Comparison of ENCODE assay signal across 1 cellular context in the genomic region with DNA sequence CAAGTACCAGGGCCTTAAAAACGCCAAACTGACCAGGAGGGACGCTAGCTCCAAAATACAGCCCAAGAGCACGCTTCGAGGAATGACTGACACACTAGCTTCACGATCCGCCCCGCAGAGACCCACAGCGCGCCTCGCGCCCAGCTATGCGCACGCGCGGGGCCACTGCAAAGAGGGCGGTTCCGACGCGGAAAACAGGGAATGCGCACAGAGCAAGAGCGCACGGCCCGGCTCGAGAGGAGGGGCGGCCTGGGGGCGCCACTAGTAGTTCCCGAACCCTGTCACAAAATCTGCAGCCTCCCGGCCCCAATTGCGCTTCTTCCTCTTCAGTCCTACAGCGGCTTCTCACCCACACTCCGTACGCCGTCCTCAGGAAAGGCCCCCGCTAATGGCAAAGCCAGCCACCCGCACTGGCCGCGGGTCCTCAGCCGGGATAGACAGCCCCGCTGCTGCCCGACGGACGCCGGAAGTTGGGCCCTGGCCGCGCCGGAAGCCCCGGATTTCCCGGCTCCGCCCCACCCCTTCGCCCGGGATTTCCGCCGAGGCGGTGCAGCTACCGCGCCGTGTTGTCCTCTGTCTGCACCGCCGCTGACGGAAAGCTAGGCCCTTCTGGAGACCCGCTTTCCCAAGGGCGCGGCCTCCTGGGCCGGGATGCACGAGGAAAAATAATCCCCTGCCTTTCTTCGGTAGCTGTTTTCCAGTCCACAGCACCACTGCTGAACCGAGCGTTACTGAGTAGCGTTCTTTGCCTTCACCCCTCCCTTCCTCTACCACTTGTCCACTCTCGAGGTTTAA.
TF ChIP-seq lines count a peak whose summit lies in the region.

TSS of gene HDHD2 (minus strand) at position 472 of the 795 bp plus-strand sequence. CDS start 14,061 bp downstream, outside the sequence.

TF ChIP-seq in HepG2, 621 proteins besides CTCF, POLR2A, EP300 and RAD21 (continued from another document and continues in another):
- TF ChIP-seq, protein P1, sequence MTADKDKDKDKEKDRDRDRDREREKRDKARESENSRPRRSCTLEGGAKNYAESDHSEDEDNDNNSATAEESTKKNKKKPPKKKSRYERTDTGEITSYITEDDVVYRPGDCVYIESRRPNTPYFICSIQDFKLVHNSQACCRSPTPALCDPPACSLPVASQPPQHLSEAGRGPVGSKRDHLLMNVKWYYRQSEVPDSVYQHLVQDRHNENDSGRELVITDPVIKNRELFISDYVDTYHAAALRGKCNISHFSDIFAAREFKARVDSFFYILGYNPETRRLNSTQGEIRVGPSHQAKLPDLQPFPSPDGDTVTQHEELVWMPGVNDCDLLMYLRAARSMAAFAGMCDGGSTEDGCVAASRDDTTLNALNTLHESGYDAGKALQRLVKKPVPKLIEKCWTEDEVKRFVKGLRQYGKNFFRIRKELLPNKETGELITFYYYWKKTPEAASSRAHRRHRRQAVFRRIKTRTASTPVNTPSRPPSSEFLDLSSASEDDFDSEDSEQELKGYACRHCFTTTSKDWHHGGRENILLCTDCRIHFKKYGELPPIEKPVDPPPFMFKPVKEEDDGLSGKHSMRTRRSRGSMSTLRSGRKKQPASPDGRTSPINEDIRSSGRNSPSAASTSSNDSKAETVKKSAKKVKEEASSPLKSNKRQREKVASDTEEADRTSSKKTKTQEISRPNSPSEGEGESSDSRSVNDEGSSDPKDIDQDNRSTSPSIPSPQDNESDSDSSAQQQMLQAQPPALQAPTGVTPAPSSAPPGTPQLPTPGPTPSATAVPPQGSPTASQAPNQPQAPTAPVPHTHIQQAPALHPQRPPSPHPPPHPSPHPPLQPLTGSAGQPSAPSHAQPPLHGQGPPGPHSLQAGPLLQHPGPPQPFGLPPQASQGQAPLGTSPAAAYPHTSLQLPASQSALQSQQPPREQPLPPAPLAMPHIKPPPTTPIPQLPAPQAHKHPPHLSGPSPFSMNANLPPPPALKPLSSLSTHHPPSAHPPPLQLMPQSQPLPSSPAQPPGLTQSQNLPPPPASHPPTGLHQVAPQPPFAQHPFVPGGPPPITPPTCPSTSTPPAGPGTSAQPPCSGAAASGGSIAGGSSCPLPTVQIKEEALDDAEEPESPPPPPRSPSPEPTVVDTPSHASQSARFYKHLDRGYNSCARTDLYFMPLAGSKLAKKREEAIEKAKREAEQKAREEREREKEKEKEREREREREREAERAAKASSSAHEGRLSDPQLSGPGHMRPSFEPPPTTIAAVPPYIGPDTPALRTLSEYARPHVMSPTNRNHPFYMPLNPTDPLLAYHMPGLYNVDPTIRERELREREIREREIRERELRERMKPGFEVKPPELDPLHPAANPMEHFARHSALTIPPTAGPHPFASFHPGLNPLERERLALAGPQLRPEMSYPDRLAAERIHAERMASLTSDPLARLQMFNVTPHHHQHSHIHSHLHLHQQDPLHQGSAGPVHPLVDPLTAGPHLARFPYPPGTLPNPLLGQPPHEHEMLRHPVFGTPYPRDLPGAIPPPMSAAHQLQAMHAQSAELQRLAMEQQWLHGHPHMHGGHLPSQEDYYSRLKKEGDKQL (CRISPR knock-in tag; IDR thresholded peaks at IDR 0.05; ENCODE audit: low read depth): peak; percentile 10; the same call in 1 of the 2 replicates
- TF ChIP-seq ZNF780A (CRISPR knock-in tag; IDR thresholded peaks at IDR 0.05) (no peak; the same call in 1 of the 2 replicates), ZNF33B (CRISPR knock-in tag; IDR thresholded peaks at IDR 0.05) (no peak), FOXJ3 (CRISPR knock-in tag; IDR thresholded peaks at IDR 0.05; ENCODE audit: borderline replicate concordance) (peak; percentile 27; the same call in 1 of the 2 replicates), YEATS4 (CRISPR knock-in tag; IDR thresholded peaks at IDR 0.05; ENCODE audit: borderline replicate concordance) (no peak; the same call in none of the 2 replicates), KLF9 (CRISPR knock-in tag; IDR thresholded peaks at IDR 0.05; ENCODE audit: low read depth) (no peak), ZC3H13 (CRISPR knock-in tag; IDR thresholded peaks at IDR 0.05) (peak; percentile 9; the same call in 1 of the 2 replicates), TOPORS (CRISPR knock-in tag; IDR thresholded peaks at IDR 0.05) (no peak), BRCA1 (CRISPR knock-in tag; IDR thresholded peaks at IDR 0.05) (no peak), ZNF572 (CRISPR knock-in tag; IDR thresholded peaks at IDR 0.05) (no peak), ZNF619 (CRISPR knock-in tag; IDR thresholded peaks at IDR 0.05) (peak; percentile 85), ZMYM2 (CRISPR knock-in tag; IDR thresholded peaks at IDR 0.05) (no peak), DRAP1 (CRISPR knock-in tag; IDR thresholded peaks at IDR 0.05) (no peak; the same call in 1 of the 2 replicates), NFRKB (IDR thresholded peaks at IDR 0.05) (no peak), SRSF1 (optimal IDR thresholded peaks at IDR 0.05; ENCODE audit: low read depth, low read length) (peak; percentile 89), ZBTB26 (CRISPR knock-in tag; IDR thresholded peaks at IDR 0.05; ENCODE audit: borderline replicate concordance) (peak; percentile 10; the same call in 1 of the 2 replicates), BHLHE40 (IDR thresholded peaks at IDR 0.05; ENCODE audit: low read length) (no peak), ZSCAN29 (CRISPR knock-in tag; conservative IDR thresholded peaks at IDR 0.05) (no peak), ZNF782 (CRISPR knock-in tag; IDR thresholded peaks at IDR 0.05; ENCODE audit: borderline replicate concordance) (no peak), LBX2 (CRISPR knock-in tag; IDR thresholded peaks at IDR 0.05; ENCODE audit: borderline replicate concordance) (peak; percentile 79; the same call in 1 of the 2 replicates), KAT2B (IDR thresholded peaks at IDR 0.05; ENCODE audit: borderline replicate concordance, low read depth, low read length) (no peak), KLF12 (CRISPR knock-in tag; IDR thresholded peaks at IDR 0.05; ENCODE audit: borderline replicate concordance) (peak; percentile 91; the same call in 1 of the 2 replicates), ZNF562 (CRISPR knock-in tag; IDR thresholded peaks at IDR 0.05; ENCODE audit: borderline replicate concordance) (no peak), TRIM24 (CRISPR knock-in tag; IDR thresholded peaks at IDR 0.05) (no peak), ZMYM4 (CRISPR knock-in tag; IDR thresholded peaks at IDR 0.05) (peak; percentile 29; the same call in 1 of the 2 replicates), THAP11 (CRISPR knock-in tag; IDR thresholded peaks at IDR 0.05) (peak; percentile 83), ZNF260 (CRISPR knock-in tag; IDR thresholded peaks at IDR 0.05; ENCODE audit: borderline replicate concordance, low read depth) (no peak; the same call in 1 of the 2 replicates), NR2F6 (IDR thresholded peaks at IDR 0.05) (no peak), NR2F6 (CRISPR knock-in tag; IDR thresholded peaks at IDR 0.05) (no peak; the same call in 1 of the 2 replicates), KLF11 (CRISPR knock-in tag; IDR thresholded peaks at IDR 0.05) (no peak), SMAD9 (CRISPR knock-in tag; IDR thresholded peaks at IDR 0.05) (no peak), ZNF784 (CRISPR knock-in tag; IDR thresholded peaks at IDR 0.05; ENCODE audit: borderline replicate concordance) (peak; percentile 55; the same call in 1 of the 2 replicates), MBNL3 (CRISPR knock-in tag; conservative IDR thresholded peaks at IDR 0.05) (no peak), ZNF670 (CRISPR knock-in tag; IDR thresholded peaks at IDR 0.05; ENCODE audit: borderline replicate concordance) (peak; percentile 77; the same call in 1 of the 2 replicates), KMT2B (CRISPR knock-in tag; IDR thresholded peaks at IDR 0.05) (peak; percentile 89; the same call in 1 of the 2 replicates), ZNF556 (CRISPR knock-in tag; IDR thresholded peaks at IDR 0.05; ENCODE audit: borderline replicate concordance) (no peak; the same call in 1 of the 2 replicates), ZSCAN20 (CRISPR knock-in tag; IDR thresholded peaks at IDR 0.05; ENCODE audit: borderline replicate concordance) (no peak), AGO2 (optimal IDR thresholded peaks at IDR 0.05; ENCODE audit: low read depth, low read length) (peak; percentile 92)
- TF ChIP-seq, protein P2, sequence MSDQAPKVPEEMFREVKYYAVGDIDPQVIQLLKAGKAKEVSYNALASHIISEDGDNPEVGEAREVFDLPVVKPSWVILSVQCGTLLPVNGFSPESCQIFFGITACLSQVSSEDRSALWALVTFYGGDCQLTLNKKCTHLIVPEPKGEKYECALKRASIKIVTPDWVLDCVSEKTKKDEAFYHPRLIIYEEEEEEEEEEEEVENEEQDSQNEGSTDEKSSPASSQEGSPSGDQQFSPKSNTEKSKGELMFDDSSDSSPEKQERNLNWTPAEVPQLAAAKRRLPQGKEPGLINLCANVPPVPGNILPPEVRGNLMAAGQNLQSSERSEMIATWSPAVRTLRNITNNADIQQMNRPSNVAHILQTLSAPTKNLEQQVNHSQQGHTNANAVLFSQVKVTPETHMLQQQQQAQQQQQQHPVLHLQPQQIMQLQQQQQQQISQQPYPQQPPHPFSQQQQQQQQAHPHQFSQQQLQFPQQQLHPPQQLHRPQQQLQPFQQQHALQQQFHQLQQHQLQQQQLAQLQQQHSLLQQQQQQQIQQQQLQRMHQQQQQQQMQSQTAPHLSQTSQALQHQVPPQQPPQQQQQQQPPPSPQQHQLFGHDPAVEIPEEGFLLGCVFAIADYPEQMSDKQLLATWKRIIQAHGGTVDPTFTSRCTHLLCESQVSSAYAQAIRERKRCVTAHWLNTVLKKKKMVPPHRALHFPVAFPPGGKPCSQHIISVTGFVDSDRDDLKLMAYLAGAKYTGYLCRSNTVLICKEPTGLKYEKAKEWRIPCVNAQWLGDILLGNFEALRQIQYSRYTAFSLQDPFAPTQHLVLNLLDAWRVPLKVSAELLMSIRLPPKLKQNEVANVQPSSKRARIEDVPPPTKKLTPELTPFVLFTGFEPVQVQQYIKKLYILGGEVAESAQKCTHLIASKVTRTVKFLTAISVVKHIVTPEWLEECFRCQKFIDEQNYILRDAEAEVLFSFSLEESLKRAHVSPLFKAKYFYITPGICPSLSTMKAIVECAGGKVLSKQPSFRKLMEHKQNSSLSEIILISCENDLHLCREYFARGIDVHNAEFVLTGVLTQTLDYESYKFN (CRISPR knock-in tag; conservative IDR thresholded peaks at IDR 0.05): no peak
- TF ChIP-seq, protein P3, sequence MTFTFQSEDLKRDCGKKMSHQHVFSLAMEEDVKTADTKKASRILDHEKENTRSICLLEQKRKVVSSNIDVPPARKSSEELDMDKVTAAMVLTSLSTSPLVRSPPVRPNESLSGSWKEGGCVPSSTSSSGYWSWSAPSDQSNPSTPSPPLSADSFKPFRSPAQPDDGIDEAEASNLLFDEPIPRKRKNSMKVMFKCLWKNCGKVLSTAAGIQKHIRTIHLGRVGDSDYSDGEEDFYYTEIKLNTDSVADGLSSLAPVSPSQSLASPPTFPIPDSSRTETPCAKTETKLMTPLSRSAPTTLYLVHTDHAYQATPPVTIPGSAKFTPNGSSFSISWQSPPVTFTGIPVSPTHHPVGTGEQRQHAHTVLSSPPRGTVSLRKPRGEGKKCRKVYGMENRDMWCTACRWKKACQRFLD (CRISPR knock-in tag; IDR thresholded peaks at IDR 0.05; ENCODE audit: borderline replicate concordance): no peak
- TF ChIP-seq, protein P4, sequence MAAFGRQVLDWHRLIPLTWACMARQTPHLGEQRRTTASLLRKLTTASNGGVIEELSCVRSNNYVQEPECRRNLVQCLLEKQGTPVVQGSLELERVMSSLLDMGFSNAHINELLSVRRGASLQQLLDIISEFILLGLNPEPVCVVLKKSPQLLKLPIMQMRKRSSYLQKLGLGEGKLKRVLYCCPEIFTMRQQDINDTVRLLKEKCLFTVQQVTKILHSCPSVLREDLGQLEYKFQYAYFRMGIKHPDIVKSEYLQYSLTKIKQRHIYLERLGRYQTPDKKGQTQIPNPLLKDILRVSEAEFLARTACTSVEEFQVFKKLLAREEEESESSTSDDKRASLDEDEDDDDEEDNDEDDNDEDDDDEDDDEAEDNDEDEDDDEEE (CRISPR knock-in tag; IDR thresholded peaks at IDR 0.05): no peak
- TF ChIP-seq, protein P5, sequence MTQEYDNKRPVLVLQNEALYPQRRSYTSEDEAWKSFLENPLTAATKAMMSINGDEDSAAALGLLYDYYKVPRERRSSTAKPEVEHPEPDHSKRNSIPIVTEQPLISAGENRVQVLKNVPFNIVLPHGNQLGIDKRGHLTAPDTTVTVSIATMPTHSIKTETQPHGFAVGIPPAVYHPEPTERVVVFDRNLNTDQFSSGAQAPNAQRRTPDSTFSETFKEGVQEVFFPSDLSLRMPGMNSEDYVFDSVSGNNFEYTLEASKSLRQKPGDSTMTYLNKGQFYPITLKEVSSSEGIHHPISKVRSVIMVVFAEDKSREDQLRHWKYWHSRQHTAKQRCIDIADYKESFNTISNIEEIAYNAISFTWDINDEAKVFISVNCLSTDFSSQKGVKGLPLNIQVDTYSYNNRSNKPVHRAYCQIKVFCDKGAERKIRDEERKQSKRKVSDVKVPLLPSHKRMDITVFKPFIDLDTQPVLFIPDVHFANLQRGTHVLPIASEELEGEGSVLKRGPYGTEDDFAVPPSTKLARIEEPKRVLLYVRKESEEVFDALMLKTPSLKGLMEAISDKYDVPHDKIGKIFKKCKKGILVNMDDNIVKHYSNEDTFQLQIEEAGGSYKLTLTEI (CRISPR knock-in tag; conservative IDR thresholded peaks at IDR 0.05): no peak
